Comparison of ENCODE assay signal across 1 cellular context in the genomic region with DNA sequence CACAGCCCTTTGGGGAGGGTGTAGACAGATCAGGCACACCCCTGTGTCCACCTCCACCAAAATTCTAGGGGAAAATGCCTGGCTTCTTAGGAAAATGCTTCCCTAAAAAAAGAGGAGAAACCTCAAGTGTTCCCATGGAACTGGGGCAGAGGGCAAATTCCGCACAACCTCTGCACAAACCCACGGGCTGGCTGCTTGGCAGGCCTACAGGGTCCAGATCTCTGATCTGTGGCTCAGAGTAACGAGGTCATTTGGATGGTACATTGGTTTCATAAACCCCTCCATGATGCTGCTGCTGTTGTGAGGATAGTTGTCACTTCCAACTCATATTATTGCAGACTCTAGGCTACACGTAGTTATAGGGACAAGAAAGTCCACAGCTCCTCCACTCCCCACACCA.
TF ChIP-seq lines count a peak whose summit lies in the region.

No MANE protein-coding gene starts in this region.

TF ChIP-seq in GM23338, 12 proteins besides CTCF, POLR2A, EP300 and RAD21 (continued from another document):
- TF ChIP-seq EZH2phosphoT487 (IDR thresholded peaks at IDR 0.05; ENCODE audit: unreplicated experiment) (no peak), CREB1 (CRISPR knock-in tag; IDR thresholded peaks at IDR 0.05; ENCODE audit: low read depth) (no peak)
